Comparison of ENCODE assay signal across 22 cellular contexts in the genomic region with DNA sequence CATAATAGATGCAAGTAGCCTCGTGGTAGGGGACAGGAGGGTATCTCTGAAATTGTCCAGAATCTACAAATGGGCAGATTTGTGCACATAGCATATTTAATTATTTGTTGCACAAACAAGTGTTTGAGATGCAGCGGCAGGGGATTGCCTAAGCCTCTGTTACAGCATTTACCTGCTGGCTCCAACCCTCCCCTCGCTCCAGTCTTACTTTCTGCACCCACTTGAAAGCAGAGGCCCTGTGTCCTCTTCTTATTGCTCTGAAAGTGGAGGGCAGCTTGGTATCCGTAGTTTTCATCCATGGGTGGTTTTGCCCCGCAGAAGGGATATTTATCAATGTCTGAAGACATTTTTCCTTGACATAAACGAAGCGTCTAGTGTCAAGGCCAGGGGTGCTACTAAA.
"Had no signal": no experiment of that assay in that cellular context is flagged by ENCODE, and none has a peak within 500 bp of the region (broad histone marks: within the 10 kb centered on the region; RNA-seq: fewer than 3 reads in every experiment).

No MANE protein-coding gene starts in this region.

- H3K79me2 ChIP-seq: parathyroid adenoma had no signal

- H3K27ac Mint-ChIP-seq: activated CD4-positive, alpha-beta memory T cell treated with anti-CD3 and anti-CD28 coated beads, Interleukin-2, amount 10 ng/mL, durations not matched to agents 7 days and 5 days; activated naive CD4-positive, alpha-beta T cell treated with anti-CD3 and anti-CD28 coated beads, Interleukin-2, amount 10 ng/mL, durations not matched to agents 7 days and 5 days; activated T-cell treated with anti-CD3 and anti-CD28 coated beads, Interleukin-2, amount 50 U/mL, for 72 hours; mesothelial cell of epicardium; nephron; stimulated activated effector memory CD8-positive, alpha-beta T cell treated with anti-CD3 and anti-CD28 coated beads, Interleukin-12 subunit alpha, Interleukin-12 subunit beta, amount 100 ng/mL, for 72 hours; T-helper 17 cell had no signal

- DNase-seq: activated CD4-positive, alpha-beta memory T cell treated with anti-CD3 and anti-CD28 coated beads, Interleukin-2, amount 10 ng/mL, durations not matched to agents 7 days and 5 days; activated CD4-positive, alpha-beta T cell treated with anti-CD3 and anti-CD28 coated beads for 48 hours; activated effector memory CD4-positive, alpha-beta T cell treated with Interleukin-2 at 50 U/mL for 16 hours; activated naive CD4-positive, alpha-beta T cell treated with anti-CD3 and anti-CD28 coated beads, Interleukin-2, amount 10 ng/mL, durations not matched to agents 7 days and 5 days; activated T-cell treated with anti-CD3 and anti-CD28 coated beads, Interleukin-2, amount 50 U/mL, for 72 hours; cerebellar nuclear complex; cortex of kidney; effector CD4-positive, alpha-beta T cell; erythroblast; glutamatergic neuron; hypothalamus; left ventricle myocardium inferior; nucleus accumbens; stimulated activated CD4-positive, alpha-beta T cell treated with anti-CD3 and anti-CD28 coated beads, Interleukin-1b, Interleukin-23, amount 100 ng/mL, for 48 hours; SW 1271; T-helper 17 cell; testis had no signal

- H3K9me3 Mint-ChIP-seq: activated CD4-positive, alpha-beta memory T cell treated with anti-CD3 and anti-CD28 coated beads, Interleukin-2, amount 10 ng/mL, durations not matched to agents 7 days and 5 days; activated naive CD4-positive, alpha-beta T cell treated with anti-CD3 and anti-CD28 coated beads, Interleukin-2, amount 10 ng/mL, durations not matched to agents 7 days and 5 days; activated T-cell treated with anti-CD3 and anti-CD28 coated beads, Interleukin-2, amount 50 U/mL, for 72 hours; mesothelial cell of epicardium; nephron; stimulated activated effector memory CD8-positive, alpha-beta T cell treated with anti-CD3 and anti-CD28 coated beads, Interleukin-12 subunit alpha, Interleukin-12 subunit beta, amount 100 ng/mL, for 72 hours had no signal

- H3K9ac ChIP-seq: parathyroid adenoma had no signal

- H3K27me3 ChIP-seq: testis, upper lobe of left lung had no signal

- H3K9me3 ChIP-seq: left ventricle myocardium inferior, testis, upper lobe of left lung had no signal

- H3K4me1 ChIP-seq: parathyroid adenoma, testis had no signal

- H3K27ac ChIP-seq: left ventricle myocardium inferior, parathyroid adenoma, testis, upper lobe of left lung had no signal

- H3K36me3 Mint-ChIP-seq: activated naive CD4-positive, alpha-beta T cell treated with anti-CD3 and anti-CD28 coated beads, Interleukin-2, amount 10 ng/mL, durations not matched to agents 7 days and 5 days; mesothelial cell of epicardium; stimulated activated effector memory CD8-positive, alpha-beta T cell treated with anti-CD3 and anti-CD28 coated beads, Interleukin-12 subunit alpha, Interleukin-12 subunit beta, amount 100 ng/mL, for 72 hours had no signal

- H2AFZ ChIP-seq: parathyroid adenoma had no signal

- ATAC-seq: activated T-cell treated with anti-CD3 and anti-CD28 coated beads, Interleukin-2, amount 50 U/mL, for 72 hours; stimulated activated effector memory CD8-positive, alpha-beta T cell treated with anti-CD3 and anti-CD28 coated beads, Interleukin-12 subunit alpha, Interleukin-12 subunit beta, amount 100 ng/mL, for 72 hours; T-helper 17 cell had no signal

- H3K4me3 ChIP-seq: left ventricle myocardium inferior, testis, upper lobe of left lung had no signal

- H3K36me3 ChIP-seq: left ventricle myocardium inferior, upper lobe of left lung had no signal

- H3K4me3 Mint-ChIP-seq: activated CD4-positive, alpha-beta memory T cell treated with anti-CD3 and anti-CD28 coated beads, Interleukin-2, amount 10 ng/mL, durations not matched to agents 7 days and 5 days; activated naive CD4-positive, alpha-beta T cell treated with anti-CD3 and anti-CD28 coated beads, Interleukin-2, amount 10 ng/mL, durations not matched to agents 7 days and 5 days; activated T-cell treated with anti-CD3 and anti-CD28 coated beads, Interleukin-2, amount 50 U/mL, for 72 hours; mesothelial cell of epicardium; nephron; stimulated activated effector memory CD8-positive, alpha-beta T cell treated with anti-CD3 and anti-CD28 coated beads, Interleukin-12 subunit alpha, Interleukin-12 subunit beta, amount 100 ng/mL, for 72 hours; T-helper 17 cell had no signal
